ENCODE assay signal across 15 cellular contexts in the genomic region with DNA sequence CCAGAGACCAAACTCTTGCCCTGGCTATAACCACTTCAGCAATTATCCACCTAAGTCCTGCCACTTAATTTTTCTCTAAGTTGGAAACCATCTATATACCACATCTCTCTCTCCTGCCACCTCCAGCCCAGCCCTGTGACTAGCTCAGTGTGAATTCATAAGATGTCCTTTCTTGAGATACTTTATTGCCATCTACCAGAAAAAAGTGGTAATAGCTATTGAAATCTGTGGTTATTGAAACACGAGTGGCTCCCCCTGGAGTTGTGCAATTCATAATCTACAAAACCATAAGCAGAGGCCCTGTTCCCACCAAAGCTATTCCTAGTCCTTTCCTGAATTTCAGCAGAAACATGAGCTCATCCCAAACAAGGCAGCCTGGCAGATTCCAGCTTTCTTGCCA.
A peak's percentile ranks its signal among the peaks of the same experiment; 100 is the strongest.
DNase-seq lines count a peak whose midpoint lies in the region; ATAC-seq and TF ChIP-seq lines count a peak whose summit lies in the region.
"Had no signal": no experiment of that assay in that cellular context is flagged by ENCODE, and none has a peak within 500 bp of the region (broad histone marks: within the 10 kb centered on the region; RNA-seq: fewer than 3 reads in every experiment).

No MANE protein-coding gene starts in this region.

- H3K4me3 ChIP-seq in GM12864 (ENCODE audit: low read depth, low read length) (no peak overlapping the region), MM.1S (ENCODE audit: low read length) (no peak overlapping the region), neuronal stem cell (ENCODE audit: low read length in 2 of 2) (no peak overlapping the region)
- H3K4me3 ChIP-seq: breast epithelium, transverse colon had no signal

- H3K79me1 ChIP-seq in neuronal stem cell (ENCODE audit: low read depth, low read length): no peaks in the 10 kb centered on the region

- no peak overlapping the region for H2BK12ac ChIP-seq in neuronal stem cell (ENCODE audit: low read length)

- no peaks in the 10 kb centered on the region for H3K27me3 ChIP-seq in MM.1S (replicated peaks; ENCODE audit: insufficient read depth, low read length)
- H3K27me3 ChIP-seq in neuronal stem cell (ENCODE audit: control insufficient read depth in 3 of 3, insufficient read depth in 3 of 3, low read depth in 1 of 3, low read length in 3 of 3): no peaks in the 10 kb centered on the region
- H3K27me3 ChIP-seq: breast epithelium, neutrophil, transverse colon had no signal

- peaks cover 0 to 6% (median 0%) of the 10 kb centered on the region in 5 experiments for H3K9me3 Mint-ChIP-seq in brain
- H3K9me3 Mint-ChIP-seq: endodermal cell, H9 had no signal

- POLR2A ChIA-PET in RWPE1 (lab: Yijun Ruan, JAX; ENCODE audit: low non-redundant PET): no interaction called here

- no peak overlapping the region for H2BK120ac ChIP-seq in neuronal stem cell (ENCODE audit: low read depth, low read length)

- no peak overlapping the region for H2AFZ ChIP-seq in MM.1S (ENCODE audit: low read length)
- peak overlapping the region; percentile 10 for H2AFZ ChIP-seq in neuronal stem cell (ENCODE audit: low read length)

- H3K4me1 Mint-ChIP-seq in brain: peaks cover 22% of the 10 kb centered on the region
- H3K4me1 Mint-ChIP-seq: endodermal cell, H9, T-helper 17 cell had no signal

- no CpG with 5 or more reads among the region's 1 CpG for WGBS in neuronal stem cell (ENCODE audit: extremely low coverage in 2 of 2, insufficient read length in 2 of 2, insufficient replicate concordance in 1 of 2), 2 donors

- no peaks in the 10 kb centered on the region for H3F3A ChIP-seq in MM.1S (ENCODE audit: insufficient read depth, low read length)

- H3K36me3 ChIP-seq in MM.1S (replicated peaks; ENCODE audit: insufficient read depth, low read length) (no peaks in the 10 kb centered on the region), neuronal stem cell (replicated peaks in 1 of 2; ENCODE audit: control insufficient read depth in 2 of 2, insufficient read depth in 2 of 2, low read length in 2 of 2) (no peaks in the 10 kb centered on the region)
- H3K36me3 ChIP-seq: breast epithelium, neutrophil, transverse colon had no signal

- CTCF ChIA-PET in RWPE1 (lab: Yijun Ruan, JAX): no interaction called here

- no peak overlapping the region for H3K4ac ChIP-seq in neuronal stem cell (ENCODE audit: low read length)

- H3K4me2 ChIP-seq in MM.1S (ENCODE audit: low read depth, low read length) (no peak overlapping the region), neuronal stem cell (ENCODE audit: insufficient read depth, low read length, poor library complexity, severe bottlenecking) (no peak overlapping the region)

- no peak overlapping the region for H4K8ac ChIP-seq in neuronal stem cell (ENCODE audit: low read depth, low read length)

- H3K9ac ChIP-seq in MM.1S (ENCODE audit: low read length) (no peak overlapping the region), neuronal stem cell (ENCODE audit: low read depth, low read length, poor library complexity) (no peak overlapping the region)

- TF ChIP-seq CTCF in GM12864 (IDR thresholded peaks at IDR 0.05; ENCODE audit: low read depth, low read length, missing control alignments): peak; percentile 6
- peak; percentile 38 for TF ChIP-seq CTCF in MM.1S (IDR thresholded peaks at IDR 0.05; ENCODE audit: low read length)
- TF ChIP-seq CTCF in brain (conservative IDR thresholded peaks at IDR 0.05): peak; percentile 28 to 42
- no peak for TF ChIP-seq CTCF in RWPE1 (conservative IDR thresholded peaks at IDR 0.05; ENCODE audit: low read depth)

- H3K4me1 ChIP-seq in MM.1S (ENCODE audit: low read length) (peaks cover 25% of the 10 kb centered on the region), neuronal stem cell (ENCODE audit: control insufficient read depth in 2 of 2, insufficient read depth in 1 of 2, low read depth in 1 of 2, low read length in 2 of 2) (peaks cover 0 to 2% of the 10 kb centered on the region in 2 donors)
- H3K4me1 ChIP-seq: breast epithelium, transverse colon had no signal

- H3K27me3 Mint-ChIP-seq in brain: peaks cover 2% of the 10 kb centered on the region
- H3K27me3 Mint-ChIP-seq: T-helper 17 cell had no signal

- no peaks in the 10 kb centered on the region for H3K36me3 Mint-ChIP-seq in brain

- no peak overlapping the region for H3K18ac ChIP-seq in neuronal stem cell (ENCODE audit: low read length)

- no peak for ATAC-seq in HG03439 (IDR thresholded peaks at IDR 0.05; ENCODE audit: unreplicated experiment)
- ATAC-seq: T-helper 17 cell had no signal

- no peak overlapping the region for H2BK15ac ChIP-seq in neuronal stem cell (ENCODE audit: low read length)

- no peaks in the 10 kb centered on the region for H4K20me1 ChIP-seq in MM.1S (ENCODE audit: insufficient read depth, low read length)

- no peak for DNase-seq in GM12864 (ENCODE audit: low read depth)
- DNase-seq in MM.1S: no peak
- DNase-seq in neuronal stem cell (ENCODE audit: low spot score): no peak
- DNase-seq in RWPE1 (ENCODE audit: low spot score): no peak
- DNase-seq in GM19240 (ENCODE audit: insufficient read length, low spot score): no peak
- DNase-seq: activated CD4-positive, alpha-beta T cell treated with anti-CD3 and anti-CD28 coated beads, Interleukin-2, amount 50 U/mL, for 48 hours; endodermal cell; H9; NCI-H187; T-helper 17 cell; transverse colon had no signal

- no peak overlapping the region for H3K14ac ChIP-seq in neuronal stem cell (ENCODE audit: low read length)

- H3K27ac Mint-ChIP-seq in brain: peak overlapping the region in 4 of 5 experiments; percentile 12 to 48 (median 44)
- H3K27ac Mint-ChIP-seq: endodermal cell, H9, T-helper 17 cell had no signal

- no peak overlapping the region for H4K91ac ChIP-seq in neuronal stem cell (ENCODE audit: low read depth, low read length, poor library complexity)

- no peak overlapping the region for H3K23ac ChIP-seq in neuronal stem cell (ENCODE audit: low read depth, low read length, poor library complexity)

- H3K79me2 ChIP-seq in MM.1S (ENCODE audit: low read length): no peaks in the 10 kb centered on the region

- H3K9me3 ChIP-seq in MM.1S (replicated peaks; ENCODE audit: insufficient read depth, low read length): no peaks in the 10 kb centered on the region
- peaks cover 0 to 6% of the 10 kb centered on the region in 2 donors for H3K9me3 ChIP-seq in neuronal stem cell (replicated peaks in 1 of 2; ENCODE audit: control insufficient read depth in 2 of 2, insufficient read depth in 1 of 2, low read depth in 1 of 2, low read length in 2 of 2)
- H3K9me3 ChIP-seq: breast epithelium, neutrophil, transverse colon had no signal

- H3K27ac ChIP-seq in MM.1S (ENCODE audit: low read length) (no peak overlapping the region), neuronal stem cell (replicated peaks; ENCODE audit: low read length) (no peak overlapping the region), RWPE1 (no peak overlapping the region)
- H3K27ac ChIP-seq: breast epithelium, neutrophil, transverse colon had no signal

- no peak overlapping the region for H2BK5ac ChIP-seq in neuronal stem cell (ENCODE audit: low read length)

- no peak overlapping the region for H3K4me3 Mint-ChIP-seq in brain
- H3K4me3 Mint-ChIP-seq: endodermal cell, H9, T-helper 17 cell had no signal

- no peaks in the 10 kb centered on the region for H3K9me2 ChIP-seq in MM.1S (replicated peaks; ENCODE audit: insufficient read depth, low read length)

- H2AK5ac ChIP-seq in neuronal stem cell (ENCODE audit: low read depth, low read length): no peak overlapping the region
